In genomic region chr14:69643430-69644200, GRCh38 we compare ENCODE assay signal across 8 cellular contexts. TPM values are rescaled to one million over a fixed set of nuclear protein-coding genes. Genes with fewer than 3 reads are reported as not detected.
DNase-seq lines count a peak whose midpoint lies in the region; ATAC-seq and TF ChIP-seq lines count a peak whose summit lies in the region.

No MANE protein-coding gene starts in this region.

- H3K4me2 ChIP-seq in mammary epithelial cell (ENCODE audit: insufficient read depth, low read depth, low read length) = peak overlapping the region; percentile 42

- H3K4me3 ChIP-seq in CD4-positive, alpha-beta memory T cell (ENCODE audit: low read length in 2 of 2) = no peak overlapping the region
- H3K4me3 ChIP-seq in mammary epithelial cell (replicated peaks in 1 of 3; ENCODE audit: insufficient read depth in 1 of 3, low read depth in 2 of 3, low read length in 3 of 3) (no peak overlapping the region), transverse colon (no peak overlapping the region)

- TF ChIP-seq CTCF in mammary epithelial cell (conservative IDR thresholded peaks at IDR 0.05 in 1 of 2, IDR thresholded peaks at IDR 0.05 in 1 of 2; ENCODE audit: extremely low read depth in 1 of 2, insufficient read depth in 1 of 2, low read depth in 1 of 2, low read length in 2 of 2) (no peak), transverse colon (IDR thresholded peaks at IDR 0.05) (no peak)

- peaks cover 3 to 28% (median 10%) of the 10 kb centered on the region in 8 donors for H3K9me3 Mint-ChIP-seq in CD4-positive, alpha-beta memory T cell
- H3K9me3 Mint-ChIP-seq in T-helper 2 cell treated with Interferon-gamma antibody and Interleukin-4, amounts not matched to agents 5 μg/mL and 100 μg/mL, for 36 hours = peaks cover 27% of the 10 kb centered on the region
- peaks cover 6 to 35% (median 23%) of the 10 kb centered on the region in 7 donors for H3K9me3 Mint-ChIP-seq in naive B cell

- DNase-seq in CD4-positive, alpha-beta memory T cell = peak in 1 of 5 donors; percentile 83
- peak; percentile 88 for DNase-seq in NCI-H1417 treated with DMSO at 0.1 percent for 48 hours (lab: John Stamatoyannopoulos, UW)
- no peak for DNase-seq in T-helper 2 cell treated with Interferon-gamma antibody and Interleukin-4, amounts not matched to agents 5 μg/mL and 100 μg/mL, for 36 hours (ENCODE audit: low spot score)
- peak; percentile 98 for DNase-seq in mammary epithelial cell
- DNase-seq in naive B cell = no peak
- DNase-seq in transverse colon = peak; percentile 86

- H4K20me1 ChIP-seq in mammary epithelial cell (ENCODE audit: insufficient read depth, low read length) = no peaks in the 10 kb centered on the region

- H3K4me3 Mint-ChIP-seq in CD4-positive, alpha-beta memory T cell = peak overlapping the region in 4 of 8 donors; percentile 20 to 73 (median 54)
- peak overlapping the region; percentile 2 for H3K4me3 Mint-ChIP-seq in T-helper 2 cell treated with Interferon-gamma antibody and Interleukin-4, amounts not matched to agents 5 μg/mL and 100 μg/mL, for 36 hours
- H3K4me3 Mint-ChIP-seq in naive B cell = peak overlapping the region in 5 of 8 donors; percentile 3 to 59 (median 55)

- peak overlapping the region; percentile 8 to 87 (median 69) for H3K27ac Mint-ChIP-seq in CD4-positive, alpha-beta memory T cell
- H3K27ac Mint-ChIP-seq in T-helper 2 cell treated with Interferon-gamma antibody and Interleukin-4, amounts not matched to agents 5 μg/mL and 100 μg/mL, for 36 hours = peak overlapping the region; percentile 42
- peak overlapping the region in 4 of 6 donors; percentile 1 to 51 (median 22) for H3K27ac Mint-ChIP-seq in naive B cell

- 60% methylated on average over 5 of the region's 5 CpGs for WGBS in mammary epithelial cell (ENCODE audit: low coverage, missing lambda C conversion rate)
- WGBS in transverse colon (ENCODE audit: low coverage in 1 of 2), 2 donors = 35 to 36% methylated on average over 5 of the region's 5 CpGs

- no peak for TF ChIP-seq EP300 in transverse colon (IDR thresholded peaks at IDR 0.05; ENCODE audit: low read depth)

- ATAC-seq in naive B cell (ENCODE audit: low read depth in 2 of 2) (no peak), GM18870 (IDR thresholded peaks at IDR 0.05; ENCODE audit: unreplicated experiment) (no peak), GM21717 (IDR thresholded peaks at IDR 0.05; ENCODE audit: unreplicated experiment) (no peak)

- dilution Hi-C loops in mammary epithelial cell (cut with HindIII; ENCODE audit: low sequenced_read_pairs) = no loop called here

- BruUV-seq in mammary epithelial cell (replicated peaks; lab: Mats Ljungman, UMichigan) = no TSS peak

- H3K9me3 ChIP-seq in CD4-positive, alpha-beta memory T cell (ENCODE audit: control insufficient read depth in 1 of 2, low read length in 2 of 2) = peaks cover 0 to 7% of the 10 kb centered on the region in 2 donors
- H3K9me3 ChIP-seq in mammary epithelial cell (replicated peaks; ENCODE audit: insufficient read depth, low read length) (no peaks in the 10 kb centered on the region), transverse colon (peaks cover 0 to 5% of the 10 kb centered on the region in 2 donors)

- no peaks in the 10 kb centered on the region for H3K27me3 Mint-ChIP-seq in CD4-positive, alpha-beta memory T cell
- H3K27me3 Mint-ChIP-seq in T-helper 2 cell treated with Interferon-gamma antibody and Interleukin-4, amounts not matched to agents 5 μg/mL and 100 μg/mL, for 36 hours (ENCODE audit: low read depth) = no peaks in the 10 kb centered on the region
- no peaks in the 10 kb centered on the region for H3K27me3 Mint-ChIP-seq in naive B cell

- H3K27me3 ChIP-seq in CD4-positive, alpha-beta memory T cell (ENCODE audit: insufficient read depth, low read length) = no peaks in the 10 kb centered on the region
- no peaks in the 10 kb centered on the region for H3K27me3 ChIP-seq in mammary epithelial cell (ENCODE audit: insufficient read depth, low read length)
- H3K27me3 ChIP-seq in transverse colon = no peaks in the 10 kb centered on the region

- CTCF ChIA-PET in CD4-positive, alpha-beta memory T cell (lab: Charles Lee; ENCODE audit: partially characterized antibody) = interaction anchor here (1.0 kb wide), 1 partner anchor 24 kb away, joined by 3 read pairs; no protein-coding TSS in a partner anchor
- CTCF ChIA-PET in mammary epithelial cell (lab: Charles Lee; ENCODE audit: low non-redundant PET) = no interaction called here

- POLR2A ChIA-PET in CD4-positive, alpha-beta memory T cell (lab: Charles Lee; ENCODE audit: partially characterized antibody) = interaction anchor here (1.2 kb wide), 2 partner anchors 9 to 30 kb away, joined by 3 read pairs; no protein-coding TSS in a partner anchor

- H3K9ac ChIP-seq in mammary epithelial cell (ENCODE audit: insufficient read depth, low read length) = peak overlapping the region; percentile 23

- peaks cover 29 to 37% of the 10 kb centered on the region in 2 donors for H3K36me3 Mint-ChIP-seq in CD4-positive, alpha-beta memory T cell
- peaks cover 59% of the 10 kb centered on the region for H3K36me3 Mint-ChIP-seq in T-helper 2 cell treated with Interferon-gamma antibody and Interleukin-4, amounts not matched to agents 5 μg/mL and 100 μg/mL, for 36 hours (ENCODE audit: low read depth)
- peaks cover 30 to 46% of the 10 kb centered on the region in 2 donors for H3K36me3 Mint-ChIP-seq in naive B cell

- H3K4me1 Mint-ChIP-seq in CD4-positive, alpha-beta memory T cell = peaks cover 57 to 86% (median 68%) of the 10 kb centered on the region in 4 donors
- peaks cover 42% of the 10 kb centered on the region for H3K4me1 Mint-ChIP-seq in T-helper 2 cell treated with Interferon-gamma antibody and Interleukin-4, amounts not matched to agents 5 μg/mL and 100 μg/mL, for 36 hours (ENCODE audit: low read depth)
- H3K4me1 Mint-ChIP-seq in naive B cell = peaks cover 65 to 93% (median 93%) of the 10 kb centered on the region in 3 donors

- no peak overlapping the region for H3K27ac ChIP-seq in CD4-positive, alpha-beta memory T cell (ENCODE audit: low read depth, low read length)
- peak overlapping the region; percentile 70 for H3K27ac ChIP-seq in mammary epithelial cell (ENCODE audit: insufficient read depth, low read depth, low read length)
- H3K27ac ChIP-seq in transverse colon = peak overlapping the region; percentile 67 to 84 (median 83)

- peaks cover 94% of the 10 kb centered on the region for H3K79me2 ChIP-seq in mammary epithelial cell (ENCODE audit: insufficient read depth, low read length)

- in situ Hi-C loops in mammary epithelial cell (cut with MboI; ENCODE audit: low sequenced_read_pairs in 2 of 2) (no loop called here), transverse colon (cut with MboI; ENCODE audit: low pct_ligation_motif_present in 1 of 4, low pct_unique_long_range_greater_than_20kb in 1 of 4, low sequenced_read_pairs in 3 of 4) (no loop called here)

- intact Hi-C loops in CD4-positive, alpha-beta memory T cell (cut with micrococcal nuclease) = loop anchor here (2.0 kb wide), 1 partner anchor 19 kb away; no protein-coding TSS in a partner anchor
- intact Hi-C loops in mammary epithelial cell (cut with micrococcal nuclease) (loop anchor here (2.0 kb wide), 1 partner anchor 15 kb away; no protein-coding TSS in a partner anchor), transverse colon (cut with DNase I; ENCODE audit: low total_unique reads) (no loop called here)

- no peak overlapping the region for H2AFZ ChIP-seq in mammary epithelial cell (ENCODE audit: low read depth, low read length)

- TF ChIP-seq POLR2A in transverse colon (IDR thresholded peaks at IDR 0.05) = no peak

- no peaks in the 10 kb centered on the region for H3K36me3 ChIP-seq in CD4-positive, alpha-beta memory T cell (ENCODE audit: insufficient read depth, low read length)
- H3K36me3 ChIP-seq in mammary epithelial cell (ENCODE audit: insufficient read depth, low read length) (no peaks in the 10 kb centered on the region), transverse colon (no peaks in the 10 kb centered on the region)

- H3K4me1 ChIP-seq in CD4-positive, alpha-beta memory T cell (ENCODE audit: insufficient read depth, low read length) = peaks cover 65% of the 10 kb centered on the region
- peaks cover 40% of the 10 kb centered on the region for H3K4me1 ChIP-seq in mammary epithelial cell (ENCODE audit: insufficient read depth, low read length)
- H3K4me1 ChIP-seq in transverse colon = peaks cover 17 to 64% (median 51%) of the 10 kb centered on the region in 4 donors

RNA-seq across cellular contexts. Expression of gene SUSD6, which starts 32.2 kb away (rescaled TPM):
- 10 to 100 TPM; 61.5 to 62.0 TPM for total RNA-seq in CD4-positive, alpha-beta memory T cell
- 10 to 100 TPM in 1 of 2 donors, 1 to 10 TPM in 1; 4.8 to 10.8 TPM for polyA plus RNA-seq in CD4-positive, alpha-beta memory T cell
- total RNA-seq in mammary epithelial cell (10 to 100 TPM; 34.8 to 45.6 TPM), transverse colon (100 to 1,000 TPM in 2 of 4 donors, 10 to 100 TPM in 2; 29.1 to 159 (median 95.0) TPM)
- polyA plus RNA-seq in mammary epithelial cell (17.1 TPM), naive B cell (ENCODE audit: low read depth in 6 of 6) (10 to 100 TPM; 16.1 to 22.8 (median 19.4) TPM)
- polyA minus RNA-seq in mammary epithelial cell = 41.4 TPM

Comparison
In these comparisons a context has a peak if more than half of its experiments do, and no peak if none do; other contexts are left out.
1. DNase-seq: peak in NCI-H1417 treated with DMSO at 0.1 percent for 48 hours (single experiment), mammary epithelial cell (single experiment) and transverse colon (single experiment); none in T-helper 2 cell treated with Interferon-gamma antibody and Interleukin-4, amounts not matched to agents 5 μg/mL and 100 μg/mL, for 36 hours (single experiment) and naive B cell (single experiment).
2. Peak in every context shown above with its lines, with median percentiles within 50 percentile points of each other: H3K27ac Mint-ChIP-seq.